In the genomic region with DNA sequence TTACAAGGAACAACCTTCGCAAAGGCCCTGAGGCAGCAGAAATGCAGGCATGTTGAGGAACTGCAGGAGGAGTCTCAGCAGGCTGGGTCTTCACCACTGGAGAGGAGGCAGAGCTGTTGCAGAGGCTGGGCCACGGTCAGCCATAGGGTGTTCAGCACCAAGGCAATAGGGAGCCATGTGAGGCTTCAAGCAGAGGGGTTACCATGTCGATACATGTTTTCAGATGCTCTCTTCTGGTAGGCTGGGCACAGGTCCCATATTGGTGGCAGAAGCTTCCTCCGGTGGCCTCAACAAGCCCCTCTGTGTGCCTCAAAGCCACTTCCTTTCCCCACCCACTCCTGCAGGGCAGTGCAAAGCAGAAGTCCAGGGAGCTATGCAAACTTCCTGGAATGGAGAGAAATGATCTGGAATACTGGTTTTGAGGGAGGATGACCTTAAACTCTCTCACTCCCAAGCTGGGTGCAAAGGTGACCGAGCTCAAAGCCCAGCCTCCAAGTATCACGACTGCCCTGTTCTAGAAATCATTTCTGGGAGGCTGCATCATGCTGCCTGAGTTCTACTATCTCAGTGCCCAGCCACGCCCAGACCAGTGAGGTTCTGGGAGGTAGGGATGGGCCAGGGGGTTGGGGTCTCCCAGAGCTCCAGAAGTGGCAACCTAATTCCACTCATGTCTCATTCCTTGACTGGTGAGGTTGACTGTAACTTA, we compare ENCODE assay signal across 1 cellular context.
TF ChIP-seq lines count a peak whose summit lies in the region.

A gene with protein sequence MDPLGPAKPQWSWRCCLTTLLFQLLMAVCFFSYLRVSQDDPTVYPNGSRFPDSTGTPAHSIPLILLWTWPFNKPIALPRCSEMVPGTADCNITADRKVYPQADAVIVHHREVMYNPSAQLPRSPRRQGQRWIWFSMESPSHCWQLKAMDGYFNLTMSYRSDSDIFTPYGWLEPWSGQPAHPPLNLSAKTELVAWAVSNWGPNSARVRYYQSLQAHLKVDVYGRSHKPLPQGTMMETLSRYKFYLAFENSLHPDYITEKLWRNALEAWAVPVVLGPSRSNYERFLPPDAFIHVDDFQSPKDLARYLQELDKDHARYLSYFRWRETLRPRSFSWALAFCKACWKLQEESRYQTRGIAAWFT (minus strand): TSS at position 391 of the 706 bp plus-strand sequence. CDS start 7,135 bp downstream, outside the sequence.

TF ChIP-seq in HepG2, 621 proteins besides CTCF, POLR2A, EP300 and RAD21 (continued from another document and continues in another):
- TF ChIP-seq, protein P1, sequence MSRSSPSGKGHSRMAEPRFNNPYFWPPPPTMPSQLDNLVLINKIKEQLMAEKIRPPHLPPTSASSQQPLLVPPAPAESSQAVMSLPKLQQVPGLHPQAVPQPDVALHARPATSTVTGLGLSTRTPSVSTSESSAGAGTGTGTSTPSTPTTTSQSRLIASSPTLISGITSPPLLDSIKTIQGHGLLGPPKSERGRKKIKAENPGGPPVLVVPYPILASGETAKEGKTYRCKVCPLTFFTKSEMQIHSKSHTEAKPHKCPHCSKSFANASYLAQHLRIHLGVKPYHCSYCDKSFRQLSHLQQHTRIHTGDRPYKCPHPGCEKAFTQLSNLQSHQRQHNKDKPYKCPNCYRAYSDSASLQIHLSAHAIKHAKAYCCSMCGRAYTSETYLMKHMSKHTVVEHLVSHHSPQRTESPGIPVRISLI (CRISPR knock-in tag; IDR thresholded peaks at IDR 0.05; ENCODE audit: borderline replicate concordance) = no peak
- TF ChIP-seq, protein P2, sequence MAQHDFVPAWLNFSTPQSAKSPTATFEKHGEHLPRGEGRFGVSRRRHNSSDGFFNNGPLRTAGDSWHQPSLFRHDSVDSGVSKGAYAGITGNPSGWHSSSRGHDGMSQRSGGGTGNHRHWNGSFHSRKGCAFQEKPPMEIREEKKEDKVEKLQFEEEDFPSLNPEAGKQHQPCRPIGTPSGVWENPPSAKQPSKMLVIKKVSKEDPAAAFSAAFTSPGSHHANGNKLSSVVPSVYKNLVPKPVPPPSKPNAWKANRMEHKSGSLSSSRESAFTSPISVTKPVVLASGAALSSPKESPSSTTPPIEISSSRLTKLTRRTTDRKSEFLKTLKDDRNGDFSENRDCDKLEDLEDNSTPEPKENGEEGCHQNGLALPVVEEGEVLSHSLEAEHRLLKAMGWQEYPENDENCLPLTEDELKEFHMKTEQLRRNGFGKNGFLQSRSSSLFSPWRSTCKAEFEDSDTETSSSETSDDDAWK (CRISPR knock-in tag; IDR thresholded peaks at IDR 0.05) = no peak
- TF ChIP-seq, protein P3, sequence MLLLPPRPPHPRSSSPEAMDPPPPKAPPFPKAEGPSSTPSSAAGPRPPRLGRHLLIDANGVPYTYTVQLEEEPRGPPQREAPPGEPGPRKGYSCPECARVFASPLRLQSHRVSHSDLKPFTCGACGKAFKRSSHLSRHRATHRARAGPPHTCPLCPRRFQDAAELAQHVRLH (CRISPR knock-in tag; IDR thresholded peaks at IDR 0.05; ENCODE audit: borderline replicate concordance, low read depth) = no peak
- TF ChIP-seq, protein P4, sequence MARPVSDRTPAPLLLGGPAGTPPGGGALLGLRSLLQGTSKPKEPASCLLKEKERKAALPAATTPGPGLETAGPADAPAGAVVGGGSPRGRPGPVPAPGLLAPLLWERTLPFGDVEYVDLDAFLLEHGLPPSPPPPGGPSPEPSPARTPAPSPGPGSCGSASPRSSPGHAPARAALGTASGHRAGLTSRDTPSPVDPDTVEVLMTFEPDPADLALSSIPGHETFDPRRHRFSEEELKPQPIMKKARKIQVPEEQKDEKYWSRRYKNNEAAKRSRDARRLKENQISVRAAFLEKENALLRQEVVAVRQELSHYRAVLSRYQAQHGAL (CRISPR knock-in tag; IDR thresholded peaks at IDR 0.05; ENCODE audit: not compliant biosample characterization) = no peak
- TF ChIP-seq ZNF879 (CRISPR knock-in tag; IDR thresholded peaks at IDR 0.05) = no peak; the same call in 1 of the 2 replicates
- no peak for TF ChIP-seq DNMT1 (CRISPR knock-in tag; IDR thresholded peaks at IDR 0.05)
- TF ChIP-seq, protein P5, sequence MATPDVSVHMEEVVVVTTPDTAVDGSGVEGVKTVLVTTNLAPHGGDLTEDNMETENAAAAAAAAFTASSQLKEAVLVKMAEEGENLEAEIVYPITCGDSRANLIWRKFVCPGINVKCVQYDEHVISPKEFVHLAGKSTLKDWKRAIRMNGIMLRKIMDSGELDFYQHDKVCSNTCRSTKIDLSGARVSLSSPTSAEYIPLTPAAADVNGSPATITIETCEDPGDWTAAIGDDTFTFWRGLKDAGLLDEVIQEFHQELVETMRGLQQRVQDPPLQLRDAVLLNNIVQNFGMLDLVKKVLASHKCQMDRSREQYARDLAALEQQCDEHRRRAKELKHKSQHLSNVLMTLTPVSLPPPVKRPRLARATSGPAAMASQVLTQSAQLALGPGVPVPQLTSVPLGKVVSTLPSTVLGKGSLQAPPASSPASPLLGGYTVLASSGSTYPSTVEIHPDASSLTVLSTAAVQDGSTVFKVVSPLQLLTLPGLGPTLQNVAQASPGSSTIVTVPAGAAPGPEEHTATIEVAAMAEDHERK (CRISPR knock-in tag; IDR thresholded peaks at IDR 0.05; ENCODE audit: low read depth) = no peak
- no peak for TF ChIP-seq CCAR2 (optimal IDR thresholded peaks at IDR 0.05; ENCODE audit: low read depth, low read length)
- TF ChIP-seq HOXA3 (CRISPR knock-in tag; IDR thresholded peaks at IDR 0.05) = peak; percentile 45
- TF ChIP-seq ZNF24 (IDR thresholded peaks at IDR 0.05) = no peak
- no peak for TF ChIP-seq TGIF2 (CRISPR knock-in tag; IDR thresholded peaks at IDR 0.05)
- TF ChIP-seq HNRNPUL1 (IDR thresholded peaks at IDR 0.05; ENCODE audit: low read depth, low read length) = no peak
- peak; percentile 73 for TF ChIP-seq SAP130 (CRISPR knock-in tag; IDR thresholded peaks at IDR 0.05; ENCODE audit: low read depth)
- TF ChIP-seq NFRKB (IDR thresholded peaks at IDR 0.05) = no peak
- no peak for TF ChIP-seq ZNF747 (CRISPR knock-in tag; IDR thresholded peaks at IDR 0.05; ENCODE audit: borderline replicate concordance)
- no peak for TF ChIP-seq CREB1 (IDR thresholded peaks at IDR 0.05)
- TF ChIP-seq CREB1 (CRISPR knock-in tag; IDR thresholded peaks at IDR 0.05) = no peak
- TF ChIP-seq ZNF816 (CRISPR knock-in tag; IDR thresholded peaks at IDR 0.05; ENCODE audit: borderline replicate concordance) = no peak; the same call in 1 of the 2 replicates
- TF ChIP-seq SMARCE1 (IDR thresholded peaks at IDR 0.05; ENCODE audit: borderline replicate concordance) = no peak
- TF ChIP-seq MIXL1 (CRISPR knock-in tag; IDR thresholded peaks at IDR 0.05) = peak; percentile 53
- peak; percentile 59; the same call in 1 of the 2 replicates for TF ChIP-seq KAT8 (CRISPR knock-in tag; IDR thresholded peaks at IDR 0.05)
- TF ChIP-seq, protein P6, sequence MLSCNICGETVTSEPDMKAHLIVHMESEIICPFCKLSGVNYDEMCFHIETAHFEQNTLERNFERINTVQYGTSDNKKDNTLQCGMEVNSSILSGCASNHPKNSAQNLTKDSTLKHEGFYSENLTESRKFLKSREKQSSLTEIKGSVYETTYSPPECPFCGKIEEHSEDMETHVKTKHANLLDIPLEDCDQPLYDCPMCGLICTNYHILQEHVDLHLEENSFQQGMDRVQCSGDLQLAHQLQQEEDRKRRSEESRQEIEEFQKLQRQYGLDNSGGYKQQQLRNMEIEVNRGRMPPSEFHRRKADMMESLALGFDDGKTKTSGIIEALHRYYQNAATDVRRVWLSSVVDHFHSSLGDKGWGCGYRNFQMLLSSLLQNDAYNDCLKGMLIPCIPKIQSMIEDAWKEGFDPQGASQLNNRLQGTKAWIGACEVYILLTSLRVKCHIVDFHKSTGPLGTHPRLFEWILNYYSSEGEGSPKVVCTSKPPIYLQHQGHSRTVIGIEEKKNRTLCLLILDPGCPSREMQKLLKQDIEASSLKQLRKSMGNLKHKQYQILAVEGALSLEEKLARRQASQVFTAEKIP (CRISPR knock-in tag; IDR thresholded peaks at IDR 0.05; ENCODE audit: borderline replicate concordance) = no peak
- TF ChIP-seq, protein P7, sequence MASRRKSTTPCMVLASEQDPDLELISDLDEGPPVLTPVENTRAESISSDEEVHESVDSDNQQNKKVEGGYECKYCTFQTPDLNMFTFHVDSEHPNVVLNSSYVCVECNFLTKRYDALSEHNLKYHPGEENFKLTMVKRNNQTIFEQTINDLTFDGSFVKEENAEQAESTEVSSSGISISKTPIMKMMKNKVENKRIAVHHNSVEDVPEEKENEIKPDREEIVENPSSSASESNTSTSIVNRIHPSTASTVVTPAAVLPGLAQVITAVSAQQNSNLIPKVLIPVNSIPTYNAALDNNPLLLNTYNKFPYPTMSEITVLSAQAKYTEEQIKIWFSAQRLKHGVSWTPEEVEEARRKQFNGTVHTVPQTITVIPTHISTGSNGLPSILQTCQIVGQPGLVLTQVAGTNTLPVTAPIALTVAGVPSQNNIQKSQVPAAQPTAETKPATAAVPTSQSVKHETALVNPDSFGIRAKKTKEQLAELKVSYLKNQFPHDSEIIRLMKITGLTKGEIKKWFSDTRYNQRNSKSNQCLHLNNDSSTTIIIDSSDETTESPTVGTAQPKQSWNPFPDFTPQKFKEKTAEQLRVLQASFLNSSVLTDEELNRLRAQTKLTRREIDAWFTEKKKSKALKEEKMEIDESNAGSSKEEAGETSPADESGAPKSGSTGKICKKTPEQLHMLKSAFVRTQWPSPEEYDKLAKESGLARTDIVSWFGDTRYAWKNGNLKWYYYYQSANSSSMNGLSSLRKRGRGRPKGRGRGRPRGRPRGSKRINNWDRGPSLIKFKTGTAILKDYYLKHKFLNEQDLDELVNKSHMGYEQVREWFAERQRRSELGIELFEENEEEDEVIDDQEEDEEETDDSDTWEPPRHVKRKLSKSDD (CRISPR knock-in tag; IDR thresholded peaks at IDR 0.05; ENCODE audit: low read depth) = no peak
- TF ChIP-seq, protein P8, sequence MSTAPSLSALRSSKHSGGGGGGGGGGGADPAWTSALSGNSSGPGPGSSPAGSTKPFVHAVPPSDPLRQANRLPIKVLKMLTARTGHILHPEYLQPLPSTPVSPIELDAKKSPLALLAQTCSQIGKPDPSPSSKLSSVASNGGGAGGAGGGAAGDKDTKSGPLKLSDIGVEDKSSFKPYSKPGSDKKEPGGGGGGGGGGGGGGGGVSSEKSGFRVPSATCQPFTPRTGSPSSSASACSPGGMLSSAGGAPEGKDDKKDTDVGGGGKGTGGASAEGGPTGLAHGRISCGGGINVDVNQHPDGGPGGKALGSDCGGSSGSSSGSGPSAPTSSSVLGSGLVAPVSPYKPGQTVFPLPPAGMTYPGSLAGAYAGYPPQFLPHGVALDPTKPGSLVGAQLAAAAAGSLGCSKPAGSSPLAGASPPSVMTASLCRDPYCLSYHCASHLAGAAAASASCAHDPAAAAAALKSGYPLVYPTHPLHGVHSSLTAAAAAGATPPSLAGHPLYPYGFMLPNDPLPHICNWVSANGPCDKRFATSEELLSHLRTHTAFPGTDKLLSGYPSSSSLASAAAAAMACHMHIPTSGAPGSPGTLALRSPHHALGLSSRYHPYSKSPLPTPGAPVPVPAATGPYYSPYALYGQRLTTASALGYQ (CRISPR knock-in tag; IDR thresholded peaks at IDR 0.05) = no peak
- TF ChIP-seq ZBTB3 (CRISPR knock-in tag; IDR thresholded peaks at IDR 0.05; ENCODE audit: borderline replicate concordance, low read depth) = peak; percentile 45; the same call in 1 of the 2 replicates
- TF ChIP-seq ZNF670 (CRISPR knock-in tag; IDR thresholded peaks at IDR 0.05; ENCODE audit: borderline replicate concordance) = peak; percentile 71; the same call in 1 of the 2 replicates
- TF ChIP-seq YEATS4 (CRISPR knock-in tag; IDR thresholded peaks at IDR 0.05; ENCODE audit: borderline replicate concordance) = no peak
- no peak for TF ChIP-seq PHF20 (CRISPR knock-in tag; IDR thresholded peaks at IDR 0.05)
- TF ChIP-seq RARG (CRISPR knock-in tag; IDR thresholded peaks at IDR 0.05; ENCODE audit: low read depth) = no peak
- no peak; the same call in 1 of the 2 replicates for TF ChIP-seq ZNF501 (CRISPR knock-in tag; IDR thresholded peaks at IDR 0.05)
- no peak for TF ChIP-seq SATB2 (CRISPR knock-in tag; IDR thresholded peaks at IDR 0.05)
- no peak for TF ChIP-seq PLRG1 (conservative IDR thresholded peaks at IDR 0.05)
- TF ChIP-seq REPIN1 (CRISPR knock-in tag; IDR thresholded peaks at IDR 0.05; ENCODE audit: borderline replicate concordance, low read depth) = no peak
- no peak for TF ChIP-seq ARNTL (CRISPR knock-in tag; IDR thresholded peaks at IDR 0.05)
- no peak for TF ChIP-seq NFE2L1 (CRISPR knock-in tag; IDR thresholded peaks at IDR 0.05; ENCODE audit: borderline replicate concordance)
- no peak for TF ChIP-seq ZNF775 (CRISPR knock-in tag; IDR thresholded peaks at IDR 0.05; ENCODE audit: borderline replicate concordance)
- TF ChIP-seq ZNF225 (CRISPR knock-in tag; IDR thresholded peaks at IDR 0.05) = no peak
- TF ChIP-seq, protein P9, sequence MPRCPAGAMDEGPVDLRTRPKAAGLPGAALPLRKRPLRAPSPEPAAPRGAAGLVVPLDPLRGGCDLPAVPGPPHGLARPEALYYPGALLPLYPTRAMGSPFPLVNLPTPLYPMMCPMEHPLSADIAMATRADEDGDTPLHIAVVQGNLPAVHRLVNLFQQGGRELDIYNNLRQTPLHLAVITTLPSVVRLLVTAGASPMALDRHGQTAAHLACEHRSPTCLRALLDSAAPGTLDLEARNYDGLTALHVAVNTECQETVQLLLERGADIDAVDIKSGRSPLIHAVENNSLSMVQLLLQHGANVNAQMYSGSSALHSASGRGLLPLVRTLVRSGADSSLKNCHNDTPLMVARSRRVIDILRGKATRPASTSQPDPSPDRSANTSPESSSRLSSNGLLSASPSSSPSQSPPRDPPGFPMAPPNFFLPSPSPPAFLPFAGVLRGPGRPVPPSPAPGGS (CRISPR knock-in tag; IDR thresholded peaks at IDR 0.05) = no peak
- no peak for TF ChIP-seq SMYD3 (CRISPR knock-in tag; IDR thresholded peaks at IDR 0.05)
- no peak; the same call in 1 of the 2 replicates for TF ChIP-seq CBX5 (CRISPR knock-in tag; IDR thresholded peaks at IDR 0.05; ENCODE audit: borderline replicate concordance)
- TF ChIP-seq ETV5 (CRISPR knock-in tag; IDR thresholded peaks at IDR 0.05; ENCODE audit: borderline replicate concordance) = peak; percentile 94
